1 cellular context compared by ENCODE assay signal in the genomic region with DNA sequence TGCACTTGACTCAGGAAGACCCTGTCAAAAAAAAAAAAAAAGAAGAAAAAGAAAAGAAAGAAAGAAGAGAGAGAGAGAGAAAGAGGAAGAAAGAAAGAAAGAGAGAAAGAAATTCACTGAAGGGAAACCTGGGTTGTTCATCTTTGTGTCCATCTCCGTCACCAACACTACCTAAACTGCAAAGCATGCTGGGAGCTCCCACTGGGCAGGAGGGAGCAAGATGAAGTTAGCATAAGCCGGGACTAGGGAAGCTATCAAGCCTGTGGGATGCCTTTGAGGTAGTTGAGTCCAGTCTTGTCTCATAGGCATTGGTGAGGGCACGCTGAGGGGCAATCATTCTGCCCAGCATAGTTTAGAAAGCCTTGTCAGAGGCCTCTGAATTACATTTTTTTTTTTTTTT.
TF ChIP-seq lines count a peak whose summit lies in the region.

No MANE protein-coding gene starts in this region.

TF ChIP-seq in H1, 55 proteins besides CTCF, POLR2A, EP300 and RAD21:
- TF ChIP-seq GABPA (IDR thresholded peaks at IDR 0.05; ENCODE audit: borderline replicate concordance, insufficient read depth, low read length) (no peak), KDM5A (IDR thresholded peaks at IDR 0.05; ENCODE audit: low read length) (no peak), SP1 (IDR thresholded peaks at IDR 0.05; ENCODE audit: low read depth, low read length) (no peak), RNF2 (IDR thresholded peaks at IDR 0.05; ENCODE audit: borderline replicate concordance, low read depth, low read length, missing control alignments, poor library complexity, severe bottlenecking) (no peak), KDM1A (IDR thresholded peaks at IDR 0.05; ENCODE audit: borderline replicate concordance, low read length) (no peak), BACH1 (IDR thresholded peaks at IDR 0.05; ENCODE audit: low read length) (no peak), HDAC6 (IDR thresholded peaks at IDR 0.05; ENCODE audit: low read depth, low read length) (no peak)
- TF ChIP-seq, protein P1, sequence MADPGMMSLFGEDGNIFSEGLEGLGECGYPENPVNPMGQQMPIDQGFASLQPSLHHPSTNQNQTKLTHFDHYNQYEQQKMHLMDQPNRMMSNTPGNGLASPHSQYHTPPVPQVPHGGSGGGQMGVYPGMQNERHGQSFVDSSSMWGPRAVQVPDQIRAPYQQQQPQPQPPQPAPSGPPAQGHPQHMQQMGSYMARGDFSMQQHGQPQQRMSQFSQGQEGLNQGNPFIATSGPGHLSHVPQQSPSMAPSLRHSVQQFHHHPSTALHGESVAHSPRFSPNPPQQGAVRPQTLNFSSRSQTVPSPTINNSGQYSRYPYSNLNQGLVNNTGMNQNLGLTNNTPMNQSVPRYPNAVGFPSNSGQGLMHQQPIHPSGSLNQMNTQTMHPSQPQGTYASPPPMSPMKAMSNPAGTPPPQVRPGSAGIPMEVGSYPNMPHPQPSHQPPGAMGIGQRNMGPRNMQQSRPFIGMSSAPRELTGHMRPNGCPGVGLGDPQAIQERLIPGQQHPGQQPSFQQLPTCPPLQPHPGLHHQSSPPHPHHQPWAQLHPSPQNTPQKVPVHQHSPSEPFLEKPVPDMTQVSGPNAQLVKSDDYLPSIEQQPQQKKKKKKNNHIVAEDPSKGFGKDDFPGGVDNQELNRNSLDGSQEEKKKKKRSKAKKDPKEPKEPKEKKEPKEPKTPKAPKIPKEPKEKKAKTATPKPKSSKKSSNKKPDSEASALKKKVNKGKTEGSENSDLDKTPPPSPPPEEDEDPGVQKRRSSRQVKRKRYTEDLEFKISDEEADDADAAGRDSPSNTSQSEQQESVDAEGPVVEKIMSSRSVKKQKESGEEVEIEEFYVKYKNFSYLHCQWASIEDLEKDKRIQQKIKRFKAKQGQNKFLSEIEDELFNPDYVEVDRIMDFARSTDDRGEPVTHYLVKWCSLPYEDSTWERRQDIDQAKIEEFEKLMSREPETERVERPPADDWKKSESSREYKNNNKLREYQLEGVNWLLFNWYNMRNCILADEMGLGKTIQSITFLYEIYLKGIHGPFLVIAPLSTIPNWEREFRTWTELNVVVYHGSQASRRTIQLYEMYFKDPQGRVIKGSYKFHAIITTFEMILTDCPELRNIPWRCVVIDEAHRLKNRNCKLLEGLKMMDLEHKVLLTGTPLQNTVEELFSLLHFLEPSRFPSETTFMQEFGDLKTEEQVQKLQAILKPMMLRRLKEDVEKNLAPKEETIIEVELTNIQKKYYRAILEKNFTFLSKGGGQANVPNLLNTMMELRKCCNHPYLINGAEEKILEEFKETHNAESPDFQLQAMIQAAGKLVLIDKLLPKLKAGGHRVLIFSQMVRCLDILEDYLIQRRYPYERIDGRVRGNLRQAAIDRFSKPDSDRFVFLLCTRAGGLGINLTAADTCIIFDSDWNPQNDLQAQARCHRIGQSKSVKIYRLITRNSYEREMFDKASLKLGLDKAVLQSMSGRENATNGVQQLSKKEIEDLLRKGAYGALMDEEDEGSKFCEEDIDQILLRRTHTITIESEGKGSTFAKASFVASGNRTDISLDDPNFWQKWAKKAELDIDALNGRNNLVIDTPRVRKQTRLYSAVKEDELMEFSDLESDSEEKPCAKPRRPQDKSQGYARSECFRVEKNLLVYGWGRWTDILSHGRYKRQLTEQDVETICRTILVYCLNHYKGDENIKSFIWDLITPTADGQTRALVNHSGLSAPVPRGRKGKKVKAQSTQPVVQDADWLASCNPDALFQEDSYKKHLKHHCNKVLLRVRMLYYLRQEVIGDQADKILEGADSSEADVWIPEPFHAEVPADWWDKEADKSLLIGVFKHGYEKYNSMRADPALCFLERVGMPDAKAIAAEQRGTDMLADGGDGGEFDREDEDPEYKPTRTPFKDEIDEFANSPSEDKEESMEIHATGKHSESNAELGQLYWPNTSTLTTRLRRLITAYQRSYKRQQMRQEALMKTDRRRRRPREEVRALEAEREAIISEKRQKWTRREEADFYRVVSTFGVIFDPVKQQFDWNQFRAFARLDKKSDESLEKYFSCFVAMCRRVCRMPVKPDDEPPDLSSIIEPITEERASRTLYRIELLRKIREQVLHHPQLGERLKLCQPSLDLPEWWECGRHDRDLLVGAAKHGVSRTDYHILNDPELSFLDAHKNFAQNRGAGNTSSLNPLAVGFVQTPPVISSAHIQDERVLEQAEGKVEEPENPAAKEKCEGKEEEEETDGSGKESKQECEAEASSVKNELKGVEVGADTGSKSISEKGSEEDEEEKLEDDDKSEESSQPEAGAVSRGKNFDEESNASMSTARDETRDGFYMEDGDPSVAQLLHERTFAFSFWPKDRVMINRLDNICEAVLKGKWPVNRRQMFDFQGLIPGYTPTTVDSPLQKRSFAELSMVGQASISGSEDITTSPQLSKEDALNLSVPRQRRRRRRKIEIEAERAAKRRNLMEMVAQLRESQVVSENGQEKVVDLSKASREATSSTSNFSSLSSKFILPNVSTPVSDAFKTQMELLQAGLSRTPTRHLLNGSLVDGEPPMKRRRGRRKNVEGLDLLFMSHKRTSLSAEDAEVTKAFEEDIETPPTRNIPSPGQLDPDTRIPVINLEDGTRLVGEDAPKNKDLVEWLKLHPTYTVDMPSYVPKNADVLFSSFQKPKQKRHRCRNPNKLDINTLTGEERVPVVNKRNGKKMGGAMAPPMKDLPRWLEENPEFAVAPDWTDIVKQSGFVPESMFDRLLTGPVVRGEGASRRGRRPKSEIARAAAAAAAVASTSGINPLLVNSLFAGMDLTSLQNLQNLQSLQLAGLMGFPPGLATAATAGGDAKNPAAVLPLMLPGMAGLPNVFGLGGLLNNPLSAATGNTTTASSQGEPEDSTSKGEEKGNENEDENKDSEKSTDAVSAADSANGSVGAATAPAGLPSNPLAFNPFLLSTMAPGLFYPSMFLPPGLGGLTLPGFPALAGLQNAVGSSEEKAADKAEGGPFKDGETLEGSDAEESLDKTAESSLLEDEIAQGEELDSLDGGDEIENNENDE (IDR thresholded peaks at IDR 0.05; ENCODE audit: insufficient replicate concordance, low read length) = no peak
